ENCODE assay signal across 1 cellular context in the genomic region with DNA sequence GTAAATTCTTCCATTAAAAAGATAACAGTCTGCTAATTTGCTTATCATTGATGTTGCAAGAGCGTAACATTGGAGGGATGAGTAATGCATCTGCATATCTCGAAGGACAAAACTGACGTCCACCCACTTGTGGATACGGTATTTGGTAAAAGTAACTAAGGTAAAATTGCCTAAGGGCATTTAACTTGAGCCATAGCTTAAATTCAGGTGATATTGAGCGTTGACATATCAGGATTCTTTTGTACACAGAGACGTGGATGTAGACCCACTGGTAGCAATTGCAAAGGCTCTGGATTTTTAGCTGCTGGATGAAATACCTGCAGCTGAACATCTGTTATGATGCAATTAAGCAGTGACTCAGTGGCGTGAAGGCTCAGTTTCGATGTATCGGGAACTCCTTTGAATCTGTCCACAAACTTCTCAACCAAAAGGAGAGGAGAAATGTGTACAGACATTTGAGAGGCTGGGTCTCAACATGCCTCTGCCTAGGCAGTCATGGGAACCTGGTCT.
A peak's percentile ranks its signal among the peaks of the same experiment; 100 is the strongest.
TF ChIP-seq lines count a peak whose summit lies in the region.

No MANE protein-coding gene starts in this region.

TF ChIP-seq in GM12878, 131 proteins besides CTCF, POLR2A, EP300 and RAD21 (continued from another document and continues in another):
- TF ChIP-seq, protein P1, sequence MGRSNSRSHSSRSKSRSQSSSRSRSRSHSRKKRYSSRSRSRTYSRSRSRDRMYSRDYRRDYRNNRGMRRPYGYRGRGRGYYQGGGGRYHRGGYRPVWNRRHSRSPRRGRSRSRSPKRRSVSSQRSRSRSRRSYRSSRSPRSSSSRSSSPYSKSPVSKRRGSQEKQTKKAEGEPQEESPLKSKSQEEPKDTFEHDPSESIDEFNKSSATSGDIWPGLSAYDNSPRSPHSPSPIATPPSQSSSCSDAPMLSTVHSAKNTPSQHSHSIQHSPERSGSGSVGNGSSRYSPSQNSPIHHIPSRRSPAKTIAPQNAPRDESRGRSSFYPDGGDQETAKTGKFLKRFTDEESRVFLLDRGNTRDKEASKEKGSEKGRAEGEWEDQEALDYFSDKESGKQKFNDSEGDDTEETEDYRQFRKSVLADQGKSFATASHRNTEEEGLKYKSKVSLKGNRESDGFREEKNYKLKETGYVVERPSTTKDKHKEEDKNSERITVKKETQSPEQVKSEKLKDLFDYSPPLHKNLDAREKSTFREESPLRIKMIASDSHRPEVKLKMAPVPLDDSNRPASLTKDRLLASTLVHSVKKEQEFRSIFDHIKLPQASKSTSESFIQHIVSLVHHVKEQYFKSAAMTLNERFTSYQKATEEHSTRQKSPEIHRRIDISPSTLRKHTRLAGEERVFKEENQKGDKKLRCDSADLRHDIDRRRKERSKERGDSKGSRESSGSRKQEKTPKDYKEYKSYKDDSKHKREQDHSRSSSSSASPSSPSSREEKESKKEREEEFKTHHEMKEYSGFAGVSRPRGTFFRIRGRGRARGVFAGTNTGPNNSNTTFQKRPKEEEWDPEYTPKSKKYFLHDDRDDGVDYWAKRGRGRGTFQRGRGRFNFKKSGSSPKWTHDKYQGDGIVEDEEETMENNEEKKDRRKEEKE (IDR thresholded peaks at IDR 0.05) = no peak
- TF ChIP-seq NFXL1 (IDR thresholded peaks at IDR 0.05; ENCODE audit: borderline replicate concordance) = no peak
- no peak for TF ChIP-seq SMAD1 (IDR thresholded peaks at IDR 0.05; ENCODE audit: low read depth, partially characterized antibody)
- TF ChIP-seq ZZZ3 (IDR thresholded peaks at IDR 0.05; ENCODE audit: control insufficient read depth, insufficient read length, low read depth) = no peak
- TF ChIP-seq MEF2B (IDR thresholded peaks at IDR 0.05; ENCODE audit: partially characterized antibody, poor library complexity, severe bottlenecking) = no peak
- no peak for TF ChIP-seq JUND (IDR thresholded peaks at IDR 0.05; ENCODE audit: low read depth, low read length)
- TF ChIP-seq WRNIP1 (IDR thresholded peaks at IDR 0.05; ENCODE audit: borderline replicate concordance, low read depth, low read length) = 0 out of 2 replicates have a peak, but pooled peaks have one; percentile 73
- no peak for TF ChIP-seq MEF2A (IDR thresholded peaks at IDR 0.05; ENCODE audit: insufficient read depth, low read depth, low read length)
- TF ChIP-seq EZH2 (IDR thresholded peaks at IDR 0.05; ENCODE audit: borderline replicate concordance, control insufficient read depth, low read depth, low read length) = no peak
- TF ChIP-seq CREM (IDR thresholded peaks at IDR 0.05; ENCODE audit: low read depth) = 0 out of 2 replicates have a peak, but pooled peaks have one; percentile 15
- TF ChIP-seq, protein P2, sequence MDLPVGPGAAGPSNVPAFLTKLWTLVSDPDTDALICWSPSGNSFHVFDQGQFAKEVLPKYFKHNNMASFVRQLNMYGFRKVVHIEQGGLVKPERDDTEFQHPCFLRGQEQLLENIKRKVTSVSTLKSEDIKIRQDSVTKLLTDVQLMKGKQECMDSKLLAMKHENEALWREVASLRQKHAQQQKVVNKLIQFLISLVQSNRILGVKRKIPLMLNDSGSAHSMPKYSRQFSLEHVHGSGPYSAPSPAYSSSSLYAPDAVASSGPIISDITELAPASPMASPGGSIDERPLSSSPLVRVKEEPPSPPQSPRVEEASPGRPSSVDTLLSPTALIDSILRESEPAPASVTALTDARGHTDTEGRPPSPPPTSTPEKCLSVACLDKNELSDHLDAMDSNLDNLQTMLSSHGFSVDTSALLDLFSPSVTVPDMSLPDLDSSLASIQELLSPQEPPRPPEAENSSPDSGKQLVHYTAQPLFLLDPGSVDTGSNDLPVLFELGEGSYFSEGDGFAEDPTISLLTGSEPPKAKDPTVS (IDR thresholded peaks at IDR 0.05; ENCODE audit: low read depth, low read length) = no peak
- peak; percentile 17; the same call in 1 of the 2 replicates for TF ChIP-seq JUNB (IDR thresholded peaks at IDR 0.05)
- TF ChIP-seq, protein P3, sequence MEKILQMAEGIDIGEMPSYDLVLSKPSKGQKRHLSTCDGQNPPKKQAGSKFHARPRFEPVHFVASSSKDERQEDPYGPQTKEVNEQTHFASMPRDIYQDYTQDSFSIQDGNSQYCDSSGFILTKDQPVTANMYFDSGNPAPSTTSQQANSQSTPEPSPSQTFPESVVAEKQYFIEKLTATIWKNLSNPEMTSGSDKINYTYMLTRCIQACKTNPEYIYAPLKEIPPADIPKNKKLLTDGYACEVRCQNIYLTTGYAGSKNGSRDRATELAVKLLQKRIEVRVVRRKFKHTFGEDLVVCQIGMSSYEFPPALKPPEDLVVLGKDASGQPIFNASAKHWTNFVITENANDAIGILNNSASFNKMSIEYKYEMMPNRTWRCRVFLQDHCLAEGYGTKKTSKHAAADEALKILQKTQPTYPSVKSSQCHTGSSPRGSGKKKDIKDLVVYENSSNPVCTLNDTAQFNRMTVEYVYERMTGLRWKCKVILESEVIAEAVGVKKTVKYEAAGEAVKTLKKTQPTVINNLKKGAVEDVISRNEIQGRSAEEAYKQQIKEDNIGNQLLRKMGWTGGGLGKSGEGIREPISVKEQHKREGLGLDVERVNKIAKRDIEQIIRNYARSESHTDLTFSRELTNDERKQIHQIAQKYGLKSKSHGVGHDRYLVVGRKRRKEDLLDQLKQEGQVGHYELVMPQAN (conservative IDR thresholded peaks at IDR 0.05) = no peak
- TF ChIP-seq GABPA (IDR thresholded peaks at IDR 0.05; ENCODE audit: low read depth) = no peak
- no peak for TF ChIP-seq HDAC6 (IDR thresholded peaks at IDR 0.05; ENCODE audit: unreplicated experiment)
- no peak for TF ChIP-seq STAT3 (IDR thresholded peaks at IDR 0.05; ENCODE audit: low read depth, low read length)
- TF ChIP-seq CEBPB (IDR thresholded peaks at IDR 0.05; ENCODE audit: borderline replicate concordance in 1 of 2, low read depth in 2 of 2, low read length in 2 of 2) = no peak
- TF ChIP-seq, protein P4, sequence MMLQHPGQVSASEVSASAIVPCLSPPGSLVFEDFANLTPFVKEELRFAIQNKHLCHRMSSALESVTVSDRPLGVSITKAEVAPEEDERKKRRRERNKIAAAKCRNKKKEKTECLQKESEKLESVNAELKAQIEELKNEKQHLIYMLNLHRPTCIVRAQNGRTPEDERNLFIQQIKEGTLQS (IDR thresholded peaks at IDR 0.05; ENCODE audit: borderline replicate concordance, extremely low read depth, low read depth, low read length) = no peak
- no peak for TF ChIP-seq SUPT20H (IDR thresholded peaks at IDR 0.05; ENCODE audit: borderline replicate concordance, control insufficient read depth, low read depth, low read length)
- TF ChIP-seq SIX5 (IDR thresholded peaks at IDR 0.05; ENCODE audit: low read depth, low read length, severe bottlenecking) = no peak
- TF ChIP-seq, protein P5, sequence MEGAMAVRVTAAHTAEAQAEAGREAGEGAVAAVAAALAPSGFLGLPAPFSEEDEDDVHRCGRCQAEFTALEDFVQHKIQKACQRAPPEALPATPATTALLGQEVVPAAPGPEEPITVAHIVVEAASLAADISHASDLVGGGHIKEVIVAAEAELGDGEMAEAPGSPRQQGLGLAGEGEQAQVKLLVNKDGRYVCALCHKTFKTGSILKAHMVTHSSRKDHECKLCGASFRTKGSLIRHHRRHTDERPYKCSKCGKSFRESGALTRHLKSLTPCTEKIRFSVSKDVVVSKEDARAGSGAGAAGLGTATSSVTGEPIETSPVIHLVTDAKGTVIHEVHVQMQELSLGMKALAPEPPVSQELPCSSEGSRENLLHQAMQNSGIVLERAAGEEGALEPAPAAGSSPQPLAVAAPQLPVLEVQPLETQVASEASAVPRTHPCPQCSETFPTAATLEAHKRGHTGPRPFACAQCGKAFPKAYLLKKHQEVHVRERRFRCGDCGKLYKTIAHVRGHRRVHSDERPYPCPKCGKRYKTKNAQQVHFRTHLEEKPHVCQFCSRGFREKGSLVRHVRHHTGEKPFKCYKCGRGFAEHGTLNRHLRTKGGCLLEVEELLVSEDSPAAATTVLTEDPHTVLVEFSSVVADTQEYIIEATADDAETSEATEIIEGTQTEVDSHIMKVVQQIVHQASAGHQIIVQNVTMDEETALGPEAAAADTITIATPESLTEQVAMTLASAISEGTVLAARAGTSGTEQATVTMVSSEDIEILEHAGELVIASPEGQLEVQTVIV (IDR thresholded peaks at IDR 0.05; ENCODE audit: borderline replicate concordance, partially characterized antibody) = no peak
- 0 out of 2 replicates have a peak, but pooled peaks have one; percentile 26 for TF ChIP-seq TCF12 (IDR thresholded peaks at IDR 0.05; ENCODE audit: low read depth, low read length)
- TF ChIP-seq POU2F2 (IDR thresholded peaks at IDR 0.05; ENCODE audit: borderline replicate concordance, low read depth, low read length) = 0 out of 3 replicates have a peak, but pooled peaks have one; percentile 30
- peak; percentile 54; the same call in 1 of the 2 replicates for TF ChIP-seq CREB1 (IDR thresholded peaks at IDR 0.05; ENCODE audit: low read depth)
- no peak for TF ChIP-seq IKZF1 (conservative IDR thresholded peaks at IDR 0.05)
- no peak for TF ChIP-seq TCF3 (IDR thresholded peaks at IDR 0.05; ENCODE audit: borderline replicate concordance, insufficient read depth, low read depth, low read length)
- no peak for TF ChIP-seq KDM1A (IDR thresholded peaks at IDR 0.05; ENCODE audit: borderline replicate concordance)
- TF ChIP-seq SUZ12 (IDR thresholded peaks at IDR 0.05; ENCODE audit: unreplicated experiment) = no peak
- TF ChIP-seq, protein P6, sequence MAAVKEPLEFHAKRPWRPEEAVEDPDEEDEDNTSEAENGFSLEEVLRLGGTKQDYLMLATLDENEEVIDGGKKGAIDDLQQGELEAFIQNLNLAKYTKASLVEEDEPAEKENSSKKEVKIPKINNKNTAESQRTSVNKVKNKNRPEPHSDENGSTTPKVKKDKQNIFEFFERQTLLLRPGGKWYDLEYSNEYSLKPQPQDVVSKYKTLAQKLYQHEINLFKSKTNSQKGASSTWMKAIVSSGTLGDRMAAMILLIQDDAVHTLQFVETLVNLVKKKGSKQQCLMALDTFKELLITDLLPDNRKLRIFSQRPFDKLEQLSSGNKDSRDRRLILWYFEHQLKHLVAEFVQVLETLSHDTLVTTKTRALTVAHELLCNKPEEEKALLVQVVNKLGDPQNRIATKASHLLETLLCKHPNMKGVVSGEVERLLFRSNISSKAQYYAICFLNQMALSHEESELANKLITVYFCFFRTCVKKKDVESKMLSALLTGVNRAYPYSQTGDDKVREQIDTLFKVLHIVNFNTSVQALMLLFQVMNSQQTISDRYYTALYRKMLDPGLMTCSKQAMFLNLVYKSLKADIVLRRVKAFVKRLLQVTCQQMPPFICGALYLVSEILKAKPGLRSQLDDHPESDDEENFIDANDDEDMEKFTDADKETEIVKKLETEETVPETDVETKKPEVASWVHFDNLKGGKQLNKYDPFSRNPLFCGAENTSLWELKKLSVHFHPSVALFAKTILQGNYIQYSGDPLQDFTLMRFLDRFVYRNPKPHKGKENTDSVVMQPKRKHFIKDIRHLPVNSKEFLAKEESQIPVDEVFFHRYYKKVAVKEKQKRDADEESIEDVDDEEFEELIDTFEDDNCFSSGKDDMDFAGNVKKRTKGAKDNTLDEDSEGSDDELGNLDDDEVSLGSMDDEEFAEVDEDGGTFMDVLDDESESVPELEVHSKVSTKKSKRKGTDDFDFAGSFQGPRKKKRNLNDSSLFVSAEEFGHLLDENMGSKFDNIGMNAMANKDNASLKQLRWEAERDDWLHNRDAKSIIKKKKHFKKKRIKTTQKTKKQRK (IDR thresholded peaks at IDR 0.05; ENCODE audit: low read depth, low read length) = no peak
- TF ChIP-seq, protein P7, sequence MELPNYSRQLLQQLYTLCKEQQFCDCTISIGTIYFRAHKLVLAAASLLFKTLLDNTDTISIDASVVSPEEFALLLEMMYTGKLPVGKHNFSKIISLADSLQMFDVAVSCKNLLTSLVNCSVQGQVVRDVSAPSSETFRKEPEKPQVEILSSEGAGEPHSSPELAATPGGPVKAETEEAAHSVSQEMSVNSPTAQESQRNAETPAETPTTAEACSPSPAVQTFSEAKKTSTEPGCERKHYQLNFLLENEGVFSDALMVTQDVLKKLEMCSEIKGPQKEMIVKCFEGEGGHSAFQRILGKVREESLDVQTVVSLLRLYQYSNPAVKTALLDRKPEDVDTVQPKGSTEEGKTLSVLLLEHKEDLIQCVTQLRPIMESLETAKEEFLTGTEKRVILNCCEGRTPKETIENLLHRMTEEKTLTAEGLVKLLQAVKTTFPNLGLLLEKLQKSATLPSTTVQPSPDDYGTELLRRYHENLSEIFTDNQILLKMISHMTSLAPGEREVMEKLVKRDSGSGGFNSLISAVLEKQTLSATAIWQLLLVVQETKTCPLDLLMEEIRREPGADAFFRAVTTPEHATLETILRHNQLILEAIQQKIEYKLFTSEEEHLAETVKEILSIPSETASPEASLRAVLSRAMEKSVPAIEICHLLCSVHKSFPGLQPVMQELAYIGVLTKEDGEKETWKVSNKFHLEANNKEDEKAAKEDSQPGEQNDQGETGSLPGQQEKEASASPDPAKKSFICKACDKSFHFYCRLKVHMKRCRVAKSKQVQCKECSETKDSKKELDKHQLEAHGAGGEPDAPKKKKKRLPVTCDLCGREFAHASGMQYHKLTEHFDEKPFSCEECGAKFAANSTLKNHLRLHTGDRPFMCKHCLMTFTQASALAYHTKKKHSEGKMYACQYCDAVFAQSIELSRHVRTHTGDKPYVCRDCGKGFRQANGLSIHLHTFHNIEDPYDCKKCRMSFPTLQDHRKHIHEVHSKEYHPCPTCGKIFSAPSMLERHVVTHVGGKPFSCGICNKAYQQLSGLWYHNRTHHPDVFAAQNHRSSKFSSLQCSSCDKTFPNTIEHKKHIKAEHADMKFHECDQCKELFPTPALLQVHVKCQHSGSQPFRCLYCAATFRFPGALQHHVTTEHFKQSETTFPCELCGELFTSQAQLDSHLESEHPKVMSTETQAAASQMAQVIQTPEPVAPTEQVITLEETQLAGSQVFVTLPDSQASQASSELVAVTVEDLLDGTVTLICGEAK (IDR thresholded peaks at IDR 0.05; ENCODE audit: borderline replicate concordance) = no peak
- TF ChIP-seq, protein P8, sequence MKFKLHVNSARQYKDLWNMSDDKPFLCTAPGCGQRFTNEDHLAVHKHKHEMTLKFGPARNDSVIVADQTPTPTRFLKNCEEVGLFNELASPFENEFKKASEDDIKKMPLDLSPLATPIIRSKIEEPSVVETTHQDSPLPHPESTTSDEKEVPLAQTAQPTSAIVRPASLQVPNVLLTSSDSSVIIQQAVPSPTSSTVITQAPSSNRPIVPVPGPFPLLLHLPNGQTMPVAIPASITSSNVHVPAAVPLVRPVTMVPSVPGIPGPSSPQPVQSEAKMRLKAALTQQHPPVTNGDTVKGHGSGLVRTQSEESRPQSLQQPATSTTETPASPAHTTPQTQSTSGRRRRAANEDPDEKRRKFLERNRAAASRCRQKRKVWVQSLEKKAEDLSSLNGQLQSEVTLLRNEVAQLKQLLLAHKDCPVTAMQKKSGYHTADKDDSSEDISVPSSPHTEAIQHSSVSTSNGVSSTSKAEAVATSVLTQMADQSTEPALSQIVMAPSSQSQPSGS (IDR thresholded peaks at IDR 0.05; ENCODE audit: low read length) = peak; percentile 58; the same call in 1 of the 2 replicates
- TF ChIP-seq RUNX3 (IDR thresholded peaks at IDR 0.05; ENCODE audit: low read length) = peak; percentile 42; the same call in 1 of the 2 replicates
- TF ChIP-seq, protein P9, sequence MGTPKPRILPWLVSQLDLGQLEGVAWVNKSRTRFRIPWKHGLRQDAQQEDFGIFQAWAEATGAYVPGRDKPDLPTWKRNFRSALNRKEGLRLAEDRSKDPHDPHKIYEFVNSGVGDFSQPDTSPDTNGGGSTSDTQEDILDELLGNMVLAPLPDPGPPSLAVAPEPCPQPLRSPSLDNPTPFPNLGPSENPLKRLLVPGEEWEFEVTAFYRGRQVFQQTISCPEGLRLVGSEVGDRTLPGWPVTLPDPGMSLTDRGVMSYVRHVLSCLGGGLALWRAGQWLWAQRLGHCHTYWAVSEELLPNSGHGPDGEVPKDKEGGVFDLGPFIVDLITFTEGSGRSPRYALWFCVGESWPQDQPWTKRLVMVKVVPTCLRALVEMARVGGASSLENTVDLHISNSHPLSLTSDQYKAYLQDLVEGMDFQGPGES (IDR thresholded peaks at IDR 0.05) = no peak
